ENCODE assay signal across 1 cellular context in the genomic region with DNA sequence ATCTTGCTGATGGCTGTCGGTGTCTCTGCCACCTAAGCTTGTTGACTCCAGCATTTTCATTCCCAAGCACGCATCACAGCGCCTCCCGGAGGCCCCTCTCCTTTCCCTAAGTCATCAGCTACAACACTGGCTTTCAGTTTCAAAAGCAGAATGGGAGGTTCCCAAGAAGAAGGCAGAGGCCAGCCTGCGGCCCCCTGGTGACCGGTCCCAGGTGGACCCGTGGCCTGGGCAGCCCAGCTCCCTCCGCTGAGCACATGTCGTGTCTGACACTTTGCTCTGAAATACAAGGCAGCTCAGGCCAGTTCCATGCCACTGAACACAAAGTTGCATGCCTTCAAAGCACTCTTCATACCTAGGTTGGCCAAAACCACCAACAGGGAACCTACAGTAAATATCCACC.
TF ChIP-seq lines count a peak whose summit lies in the region.

No MANE protein-coding gene starts in this region.

TF ChIP-seq in SK-N-SH, 30 proteins besides CTCF, POLR2A, EP300 and RAD21 (continued from another document):
- TF ChIP-seq, protein P1, sequence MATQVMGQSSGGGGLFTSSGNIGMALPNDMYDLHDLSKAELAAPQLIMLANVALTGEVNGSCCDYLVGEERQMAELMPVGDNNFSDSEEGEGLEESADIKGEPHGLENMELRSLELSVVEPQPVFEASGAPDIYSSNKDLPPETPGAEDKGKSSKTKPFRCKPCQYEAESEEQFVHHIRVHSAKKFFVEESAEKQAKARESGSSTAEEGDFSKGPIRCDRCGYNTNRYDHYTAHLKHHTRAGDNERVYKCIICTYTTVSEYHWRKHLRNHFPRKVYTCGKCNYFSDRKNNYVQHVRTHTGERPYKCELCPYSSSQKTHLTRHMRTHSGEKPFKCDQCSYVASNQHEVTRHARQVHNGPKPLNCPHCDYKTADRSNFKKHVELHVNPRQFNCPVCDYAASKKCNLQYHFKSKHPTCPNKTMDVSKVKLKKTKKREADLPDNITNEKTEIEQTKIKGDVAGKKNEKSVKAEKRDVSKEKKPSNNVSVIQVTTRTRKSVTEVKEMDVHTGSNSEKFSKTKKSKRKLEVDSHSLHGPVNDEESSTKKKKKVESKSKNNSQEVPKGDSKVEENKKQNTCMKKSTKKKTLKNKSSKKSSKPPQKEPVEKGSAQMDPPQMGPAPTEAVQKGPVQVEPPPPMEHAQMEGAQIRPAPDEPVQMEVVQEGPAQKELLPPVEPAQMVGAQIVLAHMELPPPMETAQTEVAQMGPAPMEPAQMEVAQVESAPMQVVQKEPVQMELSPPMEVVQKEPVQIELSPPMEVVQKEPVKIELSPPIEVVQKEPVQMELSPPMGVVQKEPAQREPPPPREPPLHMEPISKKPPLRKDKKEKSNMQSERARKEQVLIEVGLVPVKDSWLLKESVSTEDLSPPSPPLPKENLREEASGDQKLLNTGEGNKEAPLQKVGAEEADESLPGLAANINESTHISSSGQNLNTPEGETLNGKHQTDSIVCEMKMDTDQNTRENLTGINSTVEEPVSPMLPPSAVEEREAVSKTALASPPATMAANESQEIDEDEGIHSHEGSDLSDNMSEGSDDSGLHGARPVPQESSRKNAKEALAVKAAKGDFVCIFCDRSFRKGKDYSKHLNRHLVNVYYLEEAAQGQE (IDR thresholded peaks at IDR 0.05; ENCODE audit: low read depth, low read length), result no peak
- TF ChIP-seq, protein P2, sequence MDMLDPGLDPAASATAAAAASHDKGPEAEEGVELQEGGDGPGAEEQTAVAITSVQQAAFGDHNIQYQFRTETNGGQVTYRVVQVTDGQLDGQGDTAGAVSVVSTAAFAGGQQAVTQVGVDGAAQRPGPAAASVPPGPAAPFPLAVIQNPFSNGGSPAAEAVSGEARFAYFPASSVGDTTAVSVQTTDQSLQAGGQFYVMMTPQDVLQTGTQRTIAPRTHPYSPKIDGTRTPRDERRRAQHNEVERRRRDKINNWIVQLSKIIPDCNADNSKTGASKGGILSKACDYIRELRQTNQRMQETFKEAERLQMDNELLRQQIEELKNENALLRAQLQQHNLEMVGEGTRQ (IDR thresholded peaks at IDR 0.05; ENCODE audit: borderline replicate concordance, low read depth, low read length), result no peak
